Comparison of ENCODE assay signal across 8 cellular contexts in the genomic region with DNA sequence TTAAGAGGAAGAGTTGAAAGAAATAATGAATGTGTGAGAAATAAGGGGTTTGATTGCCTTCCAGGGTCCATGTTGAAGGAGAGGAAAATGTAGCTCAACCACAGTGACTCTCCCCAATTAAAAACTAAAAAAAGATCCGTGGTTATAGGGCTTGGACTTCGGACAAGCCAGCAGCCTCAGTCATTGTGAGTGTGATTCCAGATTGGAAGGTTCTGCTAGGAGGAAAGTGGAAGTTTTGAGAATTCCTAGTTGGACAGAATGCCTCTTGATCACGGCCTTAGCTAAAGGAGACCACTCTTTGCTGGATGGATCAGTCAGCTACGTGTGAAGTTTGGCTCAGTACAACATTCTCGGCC. TPM values are rescaled to one million over a fixed set of nuclear protein-coding genes. Genes with fewer than 3 reads are reported as not detected.
DNase-seq lines count a peak whose midpoint lies in the region; ATAC-seq and TF ChIP-seq lines count a peak whose summit lies in the region.
"Had no signal": no experiment of that assay in that cellular context is flagged by ENCODE, and none has a peak within 500 bp of the region (broad histone marks: within the 10 kb centered on the region; RNA-seq: fewer than 3 reads in every experiment).

No MANE protein-coding gene starts in this region.

- peaks cover 45% of the 10 kb centered on the region for H3F3A ChIP-seq in PC-9 (ENCODE audit: insufficient read depth, low read depth)

- POLR2A ChIA-PET in PC-9 (lab: Charles Lee; ENCODE audit: unreplicated experiment), result no interaction called here

- DNase-seq in EL, result peak; percentile 15
- DNase-seq in PC-9, result no peak
- DNase-seq in endodermal cell, result no peak
- DNase-seq in sciatic nerve (ENCODE audit: low spot score), result no peak
- no peak for DNase-seq in dorsolateral prefrontal cortex
- DNase-seq in NCI-H446 (lab: John Stamatoyannopoulos, UW), result no peak
- no peak for DNase-seq in medulla oblongata (ENCODE audit: extremely low spot score)
- DNase-seq: pancreas had no signal

- no peak overlapping the region for H3K9ac ChIP-seq in endodermal cell (ENCODE audit: extremely low read depth, low read length, poor library complexity, severe bottlenecking)

- peaks cover 98% of the 10 kb centered on the region for H3K79me2 ChIP-seq in PC-9 (ENCODE audit: low read depth)

- H3K4me3 Mint-ChIP-seq in endodermal cell, result no peak overlapping the region

- peak; percentile 8 for ATAC-seq in sciatic nerve

- H3K27ac Mint-ChIP-seq in endodermal cell, result peak overlapping the region; percentile 69

- peaks cover 89% of the 10 kb centered on the region for H4K20me1 ChIP-seq in PC-9 (ENCODE audit: insufficient read depth)

- no peak overlapping the region for H3K4me2 ChIP-seq in PC-9

- H2AFZ ChIP-seq in PC-9, result no peak overlapping the region

- CTCF ChIA-PET in PC-9 (lab: Charles Lee), result interaction anchor here (0.7 kb wide), 1 partner anchor 38 kb away, joined by 3 read pairs; no protein-coding TSS in a partner anchor

- 90 to 96% methylated on average over 5 of the region's 5 CpGs for WGBS in endodermal cell (ENCODE audit: insufficient coverage in 1 of 2, insufficient read length in 1 of 2), 2 experiments

- H3K9me3 Mint-ChIP-seq in endodermal cell, result no peaks in the 10 kb centered on the region

- peaks cover 53% of the 10 kb centered on the region for H3K4me1 ChIP-seq in PC-9 (replicated peaks; ENCODE audit: insufficient read depth)
- H3K4me1 ChIP-seq in endodermal cell (ENCODE audit: control insufficient read depth, insufficient read depth, low read length), result peaks cover 29% of the 10 kb centered on the region

- peaks cover 13% of the 10 kb centered on the region for H3K36me3 Mint-ChIP-seq in endodermal cell (ENCODE audit: low read depth)

- H3K36me3 ChIP-seq in PC-9 (ENCODE audit: low read depth), result no peaks in the 10 kb centered on the region
- peaks cover 72% of the 10 kb centered on the region for H3K36me3 ChIP-seq in endodermal cell (ENCODE audit: control insufficient read depth, insufficient read depth, low read length)
- H3K36me3 ChIP-seq: pancreas had no signal

- H3K4me1 Mint-ChIP-seq in endodermal cell, result peaks cover 57% of the 10 kb centered on the region

- H3K9me2 ChIP-seq in PC-9 (ENCODE audit: insufficient read depth), result no peaks in the 10 kb centered on the region

- H3K9me3 ChIP-seq in PC-9 (ENCODE audit: insufficient read depth, low read depth) (no peaks in the 10 kb centered on the region), endodermal cell (ENCODE audit: control insufficient read depth, low read length) (no peaks in the 10 kb centered on the region)
- H3K9me3 ChIP-seq: pancreas had no signal

- H3K27me3 ChIP-seq in PC-9 (ENCODE audit: insufficient read depth, low read depth) (no peaks in the 10 kb centered on the region), endodermal cell (ENCODE audit: control insufficient read depth, insufficient read depth, low read length, poor library complexity, severe bottlenecking) (no peaks in the 10 kb centered on the region), dorsolateral prefrontal cortex (no peaks in the 10 kb centered on the region)
- H3K27me3 ChIP-seq: pancreas had no signal

- TF ChIP-seq CTCF in PC-9 (conservative IDR thresholded peaks at IDR 0.05), result no peak
- TF ChIP-seq CTCF in endodermal cell (conservative IDR thresholded peaks at IDR 0.05), result no peak
- TF ChIP-seq CTCF in dorsolateral prefrontal cortex (IDR thresholded peaks at IDR 0.05 in 54 of 56, conservative IDR thresholded peaks at IDR 0.05 in 2 of 56; ENCODE audit: low read depth in 1 of 56, partially characterized antibody in 56 of 56), result no peak

- BruUV-seq in PC-9 (replicated peaks; lab: Mats Ljungman, UMichigan), result no TSS peak

- peak overlapping the region; percentile 46 for H3K27ac ChIP-seq in PC-9
- H3K27ac ChIP-seq in endodermal cell (ENCODE audit: low read depth, low read length), result no peak overlapping the region
- peak overlapping the region in 1 of 59 donors; percentile 3 for H3K27ac ChIP-seq in dorsolateral prefrontal cortex

- H3K27me3 Mint-ChIP-seq in endodermal cell (ENCODE audit: insufficient read depth), result no peaks in the 10 kb centered on the region

- intact Hi-C loops in PC-9 (cut with micrococcal nuclease; ENCODE audit: unreplicated experiment), result no loop called here
- intact Hi-C loops in sciatic nerve (cut with DNase I), result no loop called here
- intact Hi-C loops in dorsolateral prefrontal cortex (cut with DNase I), result no loop called here

- H3K4me3 ChIP-seq in PC-9 (no peak overlapping the region), endodermal cell (ENCODE audit: low read length) (no peak overlapping the region), dorsolateral prefrontal cortex (no peak overlapping the region)
- H3K4me3 ChIP-seq: pancreas had no signal

RNA-seq across cellular contexts. Expression of gene FLNB, which starts 27.3 kb away (rescaled TPM):
- 349 and 361 TPM in 2 replicates for total RNA-seq in PC-9 (2021)
- 100 to 1,000 TPM; 212 to 221 TPM for total RNA-seq in endodermal cell
- polyA plus RNA-seq in endodermal cell (2013, experiment 1 of 2), result 86.0 TPM
- polyA plus RNA-seq in endodermal cell (2013, experiment 2 of 2), result 96.0 TPM
- 514 TPM for total RNA-seq in sciatic nerve
- total RNA-seq in dorsolateral prefrontal cortex, result 10 to 100 TPM; 29.4 to 98.8 (median 48.0) TPM
